ENCODE assay signal across 1 cellular context in the genomic region with DNA sequence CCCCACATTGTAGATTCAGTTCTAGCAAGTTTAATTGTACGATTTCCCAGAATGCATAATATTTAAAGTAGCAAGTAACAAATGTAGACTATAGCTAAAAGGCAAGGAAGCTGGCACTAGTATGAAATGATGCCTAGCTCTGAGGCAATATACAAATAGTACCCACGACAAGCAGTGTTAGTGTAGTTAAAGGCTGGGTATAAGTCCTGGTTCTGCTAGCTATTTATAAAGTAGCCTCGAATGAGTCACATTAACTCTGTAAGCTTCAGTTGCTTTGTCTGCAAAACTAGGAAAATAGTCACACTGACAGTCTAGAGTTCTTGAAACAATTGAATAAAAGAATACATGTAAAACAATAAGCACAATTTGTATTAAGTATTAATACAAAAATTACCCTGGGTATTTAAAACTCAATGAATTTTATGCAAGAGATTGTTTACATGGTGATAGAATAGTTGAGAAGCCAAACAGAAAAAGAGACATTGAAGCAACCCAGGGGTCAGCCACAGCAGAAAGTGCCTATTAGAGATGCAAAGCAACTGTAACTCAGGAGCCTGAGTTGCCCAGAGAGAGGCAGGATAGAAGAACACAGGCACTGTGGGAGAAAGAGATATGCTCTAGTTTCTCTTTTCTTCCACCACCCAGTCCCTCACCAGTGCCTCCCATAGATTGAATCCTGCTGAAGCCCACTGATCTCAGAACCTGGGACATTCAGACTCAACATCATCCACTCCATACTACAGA.
TF ChIP-seq lines count a peak whose summit lies in the region.

No MANE protein-coding gene starts in this region.

TF ChIP-seq in GM12878, 131 proteins besides CTCF, POLR2A, EP300 and RAD21 (continued from another document):
- no peak for TF ChIP-seq EGR1 (IDR thresholded peaks at IDR 0.05; ENCODE audit: borderline replicate concordance in 1 of 2, low read depth in 2 of 2, low read length in 2 of 2)
- TF ChIP-seq, protein P1, sequence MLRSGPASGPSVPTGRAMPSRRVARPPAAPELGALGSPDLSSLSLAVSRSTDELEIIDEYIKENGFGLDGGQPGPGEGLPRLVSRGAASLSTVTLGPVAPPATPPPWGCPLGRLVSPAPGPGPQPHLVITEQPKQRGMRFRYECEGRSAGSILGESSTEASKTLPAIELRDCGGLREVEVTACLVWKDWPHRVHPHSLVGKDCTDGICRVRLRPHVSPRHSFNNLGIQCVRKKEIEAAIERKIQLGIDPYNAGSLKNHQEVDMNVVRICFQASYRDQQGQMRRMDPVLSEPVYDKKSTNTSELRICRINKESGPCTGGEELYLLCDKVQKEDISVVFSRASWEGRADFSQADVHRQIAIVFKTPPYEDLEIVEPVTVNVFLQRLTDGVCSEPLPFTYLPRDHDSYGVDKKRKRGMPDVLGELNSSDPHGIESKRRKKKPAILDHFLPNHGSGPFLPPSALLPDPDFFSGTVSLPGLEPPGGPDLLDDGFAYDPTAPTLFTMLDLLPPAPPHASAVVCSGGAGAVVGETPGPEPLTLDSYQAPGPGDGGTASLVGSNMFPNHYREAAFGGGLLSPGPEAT (IDR thresholded peaks at IDR 0.05; ENCODE audit: low read depth): no peak
- TF ChIP-seq IRF4 (IDR thresholded peaks at IDR 0.05; ENCODE audit: low read depth, low read length): no peak
- no peak for TF ChIP-seq SREBF1 (IDR thresholded peaks at IDR 0.05; ENCODE audit: low read length)
- TF ChIP-seq TCF3 (IDR thresholded peaks at IDR 0.05; ENCODE audit: borderline replicate concordance, insufficient read depth, low read depth, low read length): no peak
- no peak for TF ChIP-seq SMC3 (IDR thresholded peaks at IDR 0.05; ENCODE audit: borderline replicate concordance, low read length)
- TF ChIP-seq NFIC (IDR thresholded peaks at IDR 0.05; ENCODE audit: low read depth, low read length): no peak
